1 cellular context compared by ENCODE assay signal in genomic region chr14:73741876-73742519, GRCh38.
A peak's percentile ranks its signal among the peaks of the same experiment; 100 is the strongest.
TF ChIP-seq lines count a peak whose summit lies in the region.

No MANE protein-coding gene starts in this region.

TF ChIP-seq in K562, 482 proteins besides CTCF, POLR2A, EP300 and RAD21 (continued from another document and continues in another):
- TF ChIP-seq STAG1 (CRISPR knock-in tag; IDR thresholded peaks at IDR 0.05; ENCODE audit: borderline replicate concordance) (no peak), MNT (conservative IDR thresholded peaks at IDR 0.05) (peak; percentile 79 to 85), BRD9 (IDR thresholded peaks at IDR 0.05; ENCODE audit: low read depth, partially characterized antibody) (peak; percentile 4), POLR2G (IDR thresholded peaks at IDR 0.05; ENCODE audit: low read depth, low read length) (peak; percentile 65), HDAC1 (IDR thresholded peaks at IDR 0.05) (peak in 1 of 2 experiments; percentile 32; a peak in 2 of 4 replicates), HDGF (IDR thresholded peaks at IDR 0.05) (no peak), ZFX (CRISPR knock-in tag; IDR thresholded peaks at IDR 0.05) (peak; percentile 32; the same call in 1 of the 2 replicates), CTBP1 (IDR thresholded peaks at IDR 0.05; ENCODE audit: borderline replicate concordance) (0 out of 2 replicates have a peak, but pooled peaks have one; percentile 2), SIRT6 (IDR thresholded peaks at IDR 0.05; ENCODE audit: low read depth, low read length) (no peak), TBP (optimal IDR thresholded peaks at IDR 0.05; ENCODE audit: low read depth, low read length) (peak; percentile 22), MAZ (CRISPR knock-in tag; conservative IDR thresholded peaks at IDR 0.05 in 1 of 2, IDR thresholded peaks at IDR 0.05 in 1 of 2) (peak in 1 of 2 experiments; percentile 1; a peak in 1 of 4 replicates), ZNF311 (CRISPR knock-in tag; IDR thresholded peaks at IDR 0.05) (no peak), MYC (IDR thresholded peaks at IDR 0.05; ENCODE audit: low read depth, low read length) (peak; percentile 48; the same call in 1 of the 2 replicates), MYC (CRISPR knock-in tag; IDR thresholded peaks at IDR 0.05; ENCODE audit: borderline replicate concordance, low read depth) (no peak), RUNX1 (IDR thresholded peaks at IDR 0.05; ENCODE audit: low read depth) (no peak), SMC3 (conservative IDR thresholded peaks at IDR 0.05; ENCODE audit: insufficient read depth, low read depth, low read length) (no peak), L3MBTL2 (IDR thresholded peaks at IDR 0.05) (peak; percentile 44; the same call in 1 of the 2 replicates), MGA (IDR thresholded peaks at IDR 0.05) (peak; percentile 76), TAF15 (IDR thresholded peaks at IDR 0.05; ENCODE audit: low read depth, low read length) (no peak), CBX5 (IDR thresholded peaks at IDR 0.05; ENCODE audit: borderline replicate concordance, low read depth) (no peak), SUPT5H (IDR thresholded peaks at IDR 0.05) (0 out of 2 replicates have a peak, but pooled peaks have one; percentile 12), CHCHD3 (CRISPR knock-in tag; IDR thresholded peaks at IDR 0.05) (no peak), ZNF512 (tag; IDR thresholded peaks at IDR 0.05) (no peak), ZNF407 (IDR thresholded peaks at IDR 0.05; ENCODE audit: low read depth) (no peak), FOSL1 (tag; conservative IDR thresholded peaks at IDR 0.05) (peak; percentile 50), CCNT2 (IDR thresholded peaks at IDR 0.05; ENCODE audit: borderline replicate concordance, extremely low read depth, insufficient read length, low read depth, low read length) (no peak), ZNF76 (CRISPR knock-in tag; IDR thresholded peaks at IDR 0.05; ENCODE audit: borderline replicate concordance) (no peak)
- TF ChIP-seq, protein P1, sequence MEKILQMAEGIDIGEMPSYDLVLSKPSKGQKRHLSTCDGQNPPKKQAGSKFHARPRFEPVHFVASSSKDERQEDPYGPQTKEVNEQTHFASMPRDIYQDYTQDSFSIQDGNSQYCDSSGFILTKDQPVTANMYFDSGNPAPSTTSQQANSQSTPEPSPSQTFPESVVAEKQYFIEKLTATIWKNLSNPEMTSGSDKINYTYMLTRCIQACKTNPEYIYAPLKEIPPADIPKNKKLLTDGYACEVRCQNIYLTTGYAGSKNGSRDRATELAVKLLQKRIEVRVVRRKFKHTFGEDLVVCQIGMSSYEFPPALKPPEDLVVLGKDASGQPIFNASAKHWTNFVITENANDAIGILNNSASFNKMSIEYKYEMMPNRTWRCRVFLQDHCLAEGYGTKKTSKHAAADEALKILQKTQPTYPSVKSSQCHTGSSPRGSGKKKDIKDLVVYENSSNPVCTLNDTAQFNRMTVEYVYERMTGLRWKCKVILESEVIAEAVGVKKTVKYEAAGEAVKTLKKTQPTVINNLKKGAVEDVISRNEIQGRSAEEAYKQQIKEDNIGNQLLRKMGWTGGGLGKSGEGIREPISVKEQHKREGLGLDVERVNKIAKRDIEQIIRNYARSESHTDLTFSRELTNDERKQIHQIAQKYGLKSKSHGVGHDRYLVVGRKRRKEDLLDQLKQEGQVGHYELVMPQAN (IDR thresholded peaks at IDR 0.05; ENCODE audit: borderline replicate concordance): peak; percentile 66; the same call in 1 of the 2 replicates
- TF ChIP-seq, protein P2, sequence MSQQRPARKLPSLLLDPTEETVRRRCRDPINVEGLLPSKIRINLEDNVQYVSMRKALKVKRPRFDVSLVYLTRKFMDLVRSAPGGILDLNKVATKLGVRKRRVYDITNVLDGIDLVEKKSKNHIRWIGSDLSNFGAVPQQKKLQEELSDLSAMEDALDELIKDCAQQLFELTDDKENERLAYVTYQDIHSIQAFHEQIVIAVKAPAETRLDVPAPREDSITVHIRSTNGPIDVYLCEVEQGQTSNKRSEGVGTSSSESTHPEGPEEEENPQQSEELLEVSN (IDR thresholded peaks at IDR 0.05; ENCODE audit: borderline replicate concordance in 1 of 2, extremely low read depth in 1 of 2, insufficient read depth in 1 of 2, insufficient read length in 1 of 2, low read depth in 1 of 2, low read length in 1 of 2, poor library complexity in 1 of 2, severe bottlenecking in 1 of 2): peak; percentile 39 to 49
